ENCODE assay signal across 8 cellular contexts in the genomic region with DNA sequence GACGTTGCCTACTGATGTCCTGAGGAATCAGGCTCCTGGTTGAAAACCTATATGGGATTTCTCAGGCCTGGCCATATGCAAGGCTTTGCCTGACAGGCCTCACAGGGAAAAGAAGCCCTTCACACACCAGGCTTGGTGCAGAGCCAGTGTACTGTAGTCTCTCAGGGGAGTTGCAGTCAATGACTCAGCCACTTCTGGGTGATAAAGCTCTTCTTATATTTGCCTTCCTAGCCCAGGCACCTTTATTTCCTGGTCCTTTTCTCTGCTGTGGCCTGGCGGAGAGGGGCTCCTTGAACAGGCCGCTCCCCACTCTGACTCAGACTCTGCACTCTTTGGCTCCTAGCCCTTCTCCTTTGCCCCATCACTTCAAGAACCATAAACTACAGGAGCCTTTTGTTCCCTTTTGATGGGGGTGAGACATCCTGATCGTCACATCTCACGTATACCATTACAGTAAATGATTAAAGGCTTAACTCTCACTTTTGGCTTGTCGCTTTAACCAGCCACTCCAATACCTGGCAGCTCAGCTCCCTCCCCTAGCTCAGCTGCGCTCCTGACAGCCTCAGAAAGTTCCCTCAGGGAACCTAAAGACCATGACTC. TPM values are rescaled to one million over a fixed set of nuclear protein-coding genes. Genes with fewer than 3 reads are reported as not detected.
DNase-seq lines count a peak whose midpoint lies in the region; ATAC-seq and TF ChIP-seq lines count a peak whose summit lies in the region.

No MANE protein-coding gene starts in this region.

- H3K9me3 ChIP-seq in PC-3 (ENCODE audit: low read length): no peaks in the 10 kb centered on the region

- peaks cover 4% of the 10 kb centered on the region for H3F3A ChIP-seq in PC-3 (ENCODE audit: low read length, unreplicated experiment)

- peak; percentile 99 for DNase-seq in Caki2 (ENCODE audit: low read depth)
- DNase-seq in PC-3: peak; percentile 94
- peak; percentile 92 for DNase-seq in fibroblast of pulmonary artery (ENCODE audit: low read depth)
- peak; percentile 12 for DNase-seq in retina
- no peak for DNase-seq in cerebellar nuclear complex (lab: John Stamatoyannopoulos, UW)
- DNase-seq in NK-92 treated with Interleukin-12 subunit alpha and Interleukin-12 subunit beta, amount 100 ng/mL, for 24 hours (lab: John Stamatoyannopoulos, UW): no peak

- no peaks in the 10 kb centered on the region for H4K20me1 ChIP-seq in PC-3 (ENCODE audit: low read length)

- peak overlapping the region; percentile 84 for H3K9ac ChIP-seq in PC-3 (ENCODE audit: low read length)

- CTCF ChIA-PET in PC-3 (lab: Charles Lee): interaction anchor here (0.6 kb wide), 1 partner anchor 33 kb away, joined by 4 read pairs; a partner anchor contains a TSS

- no TSS peak for BruUV-seq in PC-3 (replicated peaks; lab: Mats Ljungman, UMichigan)

- ATAC-seq in HG03097 (IDR thresholded peaks at IDR 0.05; ENCODE audit: low FRiP score, unreplicated experiment) (peak; percentile 54), PC-3 (peak; percentile 89), GM19351 (IDR thresholded peaks at IDR 0.05; ENCODE audit: unreplicated experiment) (no peak)

- in situ Hi-C loops in Caki2 (cut with HindIII; ENCODE audit: low pct_unique_long_range_greater_than_20kb, low sequenced_read_pairs): no loop called here

- no peak overlapping the region for H3K4me3 ChIP-seq in PC-3 (ENCODE audit: low read length)
- H3K4me3 ChIP-seq in fibroblast of pulmonary artery (replicated peaks; ENCODE audit: low read depth, low read length): peak overlapping the region; percentile 24

- TF ChIP-seq CTCF in PC-3 (conservative IDR thresholded peaks at IDR 0.05; ENCODE audit: low read depth, low read length): no peak
- TF ChIP-seq CTCF in fibroblast of pulmonary artery (IDR thresholded peaks at IDR 0.05; ENCODE audit: low read length, missing control alignments): no peak

- H3K4me1 ChIP-seq in PC-3 (ENCODE audit: insufficient read depth, low read length): peaks cover 23% of the 10 kb centered on the region

- H3K27ac ChIP-seq in PC-3 (ENCODE audit: low read length): peak overlapping the region; percentile 98

- no peak overlapping the region for H2AFZ ChIP-seq in PC-3 (ENCODE audit: low read length)

- POLR2A ChIA-PET in PC-3 (lab: Charles Lee; ENCODE audit: unreplicated experiment): interaction anchor here (0.6 kb wide), 1 partner anchor 640 kb away, joined by 3 read pairs; no protein-coding TSS in a partner anchor

- H3K27me3 ChIP-seq in PC-3 (ENCODE audit: low read length): no peaks in the 10 kb centered on the region

- H3K4me2 ChIP-seq in PC-3 (ENCODE audit: low read length): peak overlapping the region; percentile 76

- H3K36me3 ChIP-seq in PC-3 (ENCODE audit: low read depth, low read length): no peaks in the 10 kb centered on the region

- intact Hi-C loops in PC-3 (cut with micrococcal nuclease): loop anchor here (1.0 to 10.0 kb wide), 3 partner anchors 11 to 179 kb away; no protein-coding TSS in a partner anchor

- H3K9me2 ChIP-seq in PC-3 (replicated peaks; ENCODE audit: low read length): no peaks in the 10 kb centered on the region

- no peaks in the 10 kb centered on the region for H3K79me2 ChIP-seq in PC-3 (ENCODE audit: low read length)

RNA-seq across cellular contexts. Expression of a gene that starts 33.5 kb away (rescaled TPM):
- 34.7 and 94.5 TPM in 2 replicates for total RNA-seq in Caki2 (2014; rRNA removed; shearing (Covaris generic); ENCODE audit: low replicate concordance)
- total RNA-seq in PC-3 (2014; rRNA removed): 10.7 and 11.2 TPM in 2 replicates

Comparison
In these comparisons a context has a peak if more than half of its experiments do, and no peak if none do; other contexts are left out.
1. DNase-seq: peak in Caki2 (single experiment), PC-3 (single experiment), fibroblast of pulmonary artery (single experiment) and retina (single experiment); none in cerebellar nuclear complex (0 of 2) and NK-92 treated with Interleukin-12 subunit alpha and Interleukin-12 subunit beta, amount 100 ng/mL, for 24 hours (single experiment).